14 cellular contexts compared by ENCODE assay signal in genomic region chr4:2248044-2248780, GRCh38. TPM values are rescaled to one million over a fixed set of nuclear protein-coding genes. Genes with fewer than 3 reads are reported as not detected.
A peak's percentile ranks its signal among the peaks of the same experiment; 100 is the strongest.
DNase-seq lines count a peak whose midpoint lies in the region; ATAC-seq, FAIRE-seq and TF ChIP-seq lines count a peak whose summit lies in the region.
"Had no signal": no experiment of that assay in that cellular context is flagged by ENCODE, and none has a peak within 500 bp of the region (broad histone marks: within the 10 kb centered on the region; RNA-seq: fewer than 3 reads in every experiment).

No MANE protein-coding gene starts in this region.

- H3K4me1 Mint-ChIP-seq in effector memory CD8-positive, alpha-beta T cell (ENCODE audit: low read depth in 2 of 2) = peaks cover 8 to 13% of the 10 kb centered on the region in 2 donors
- H3K4me1 Mint-ChIP-seq in osteocyte (ENCODE audit: unreplicated experiment) = peaks cover 24% of the 10 kb centered on the region

- 0 out of 2 replicates have a peak, but pooled peaks have one; percentile 26 for TF ChIP-seq POLR2A in GM12891 (IDR thresholded peaks at IDR 0.05; ENCODE audit: low read depth, low read length)

- H3K27me3 Mint-ChIP-seq in effector memory CD8-positive, alpha-beta T cell = no peaks in the 10 kb centered on the region
- no peaks in the 10 kb centered on the region for H3K27me3 Mint-ChIP-seq in osteocyte (ENCODE audit: unreplicated experiment)

- H3K4me3 Mint-ChIP-seq in effector memory CD8-positive, alpha-beta T cell = peak overlapping the region in 1 of 2 donors; percentile 11
- no peak overlapping the region for H3K4me3 Mint-ChIP-seq in osteocyte (ENCODE audit: unreplicated experiment)
- H3K4me3 Mint-ChIP-seq: nephron had no signal

- FAIRE-seq in GM12891 (lab: Jason Lieb, UNC) = no peak
- FAIRE-seq: colon had no signal

- peak; percentile 2 for ATAC-seq in effector memory CD8-positive, alpha-beta T cell (replicated peaks)
- no peak for ATAC-seq in GM21367 (IDR thresholded peaks at IDR 0.05; ENCODE audit: unreplicated experiment)

- peaks cover 78% of the 10 kb centered on the region for H3K36me3 Mint-ChIP-seq in effector memory CD8-positive, alpha-beta T cell (ENCODE audit: insufficient read depth)
- H3K36me3 Mint-ChIP-seq in osteocyte (ENCODE audit: unreplicated experiment) = peaks cover 13% of the 10 kb centered on the region

- H3K9me3 Mint-ChIP-seq in effector memory CD8-positive, alpha-beta T cell = no peaks in the 10 kb centered on the region
- no peaks in the 10 kb centered on the region for H3K9me3 Mint-ChIP-seq in osteocyte (ENCODE audit: unreplicated experiment)
- H3K9me3 Mint-ChIP-seq: nephron had no signal

- peak; percentile 19 for DNase-seq in activated T-cell treated with anti-CD3 and anti-CD28 coated beads, Interleukin-2, amount 50 U/mL, for 1 hour
- no peak for DNase-seq in activated T-cell treated with anti-CD3 and anti-CD28 coated beads for 4 hours
- DNase-seq in GM12891 (ENCODE audit: insufficient read length, low spot score) = peak; percentile 11
- DNase-seq in effector memory CD8-positive, alpha-beta T cell = peak in 1 of 3 experiments; percentile 5
- peak; percentile 76 for DNase-seq in osteocyte (ENCODE audit: extremely low spot score, unreplicated experiment)
- no peak for DNase-seq in NCI-H187 treated with DMSO at 0.1 percent for 48 hours (lab: John Stamatoyannopoulos, UW)
- DNase-seq in anterior cingulate cortex (lab: John Stamatoyannopoulos, UW) = no peak
- DNase-seq: amniotic stem cell, Calu3, MG63, NCI-H2107 had no signal

- peak overlapping the region; percentile 22 to 59 for H3K27ac Mint-ChIP-seq in effector memory CD8-positive, alpha-beta T cell
- H3K27ac Mint-ChIP-seq in osteocyte (ENCODE audit: unreplicated experiment) = no peak overlapping the region

- TF ChIP-seq CTCF in osteocyte (IDR thresholded peaks at IDR 0.05) = no peak

TF ChIP-seq in GM12891, 5 proteins besides CTCF, POLR2A, EP300 and RAD21:
- no peak for TF ChIP-seq SPI1 (IDR thresholded peaks at IDR 0.05; ENCODE audit: low read depth, low read length)
- no peak for TF ChIP-seq PAX5 (IDR thresholded peaks at IDR 0.05; ENCODE audit: insufficient read depth, low read length, severe bottlenecking)
- no peak for TF ChIP-seq POU2F2 (IDR thresholded peaks at IDR 0.05; ENCODE audit: low read depth, low read length)
- TF ChIP-seq TAF1 (IDR thresholded peaks at IDR 0.05; ENCODE audit: low read depth, low read length) = no peak
- TF ChIP-seq POLR2AphosphoS5 (IDR thresholded peaks at IDR 0.05; ENCODE audit: low read depth, low read length) = no peak

RNA-seq across cellular contexts. Expression of gene HAUS3, which starts 6.3 kb away (rescaled TPM):
- polyA plus RNA-seq in GM12891 (2012; ENCODE audit: low read depth, missing spikeins) = 10.4 TPM
- 10.2 and 11.7 TPM in 2 replicates for total RNA-seq in osteocyte

RNA-seq across cellular contexts. Expression of gene POLN, which starts 6.3 kb away (rescaled TPM):
- 0.40 TPM for polyA plus RNA-seq in GM12891 (2012; ENCODE audit: low read depth, missing spikeins)
- 3.8 and 4.2 TPM in 2 replicates for total RNA-seq in osteocyte

RNA-seq across cellular contexts. Expression of gene MXD4, which starts 13.7 kb away (rescaled TPM):
- polyA plus RNA-seq in GM12891 (2012; ENCODE audit: low read depth, missing spikeins) = 14.1 TPM
- total RNA-seq in osteocyte = 74.9 and 81.5 TPM in 2 replicates

Comparison
In these comparisons a context has a peak if more than half of its experiments do, and no peak if none do; other contexts are left out.
1. DNase-seq: peak in activated T-cell treated with anti-CD3 and anti-CD28 coated beads, Interleukin-2, amount 50 U/mL, for 1 hour (single experiment), GM12891 (single experiment) and osteocyte (single experiment); none in activated T-cell treated with anti-CD3 and anti-CD28 coated beads for 4 hours (single experiment), NCI-H187 treated with DMSO at 0.1 percent for 48 hours (single experiment) and anterior cingulate cortex (0 of 58).